26 cellular contexts compared by ENCODE assay signal in genomic region chr4:6967846-6968340, GRCh38.
"Had no signal": no experiment of that assay in that cellular context is flagged by ENCODE, and none has a peak within 500 bp of the region (broad histone marks: within the 10 kb centered on the region; RNA-seq: fewer than 3 reads in every experiment).

No MANE protein-coding gene starts in this region.

- H3K4me1 ChIP-seq: ascending aorta, foreskin keratinocyte, thyroid gland, vagina had no signal

- H3K36me3 ChIP-seq: brain microvascular endothelial cell, neural progenitor cell, thyroid gland had no signal

- H3K4me3 ChIP-seq: ascending aorta, esophagus muscularis mucosa, neural progenitor cell, stomach, thyroid gland, upper lobe of left lung, vagina had no signal

- H3K9me3 Mint-ChIP-seq: activated naive CD4-positive, alpha-beta T cell treated with anti-CD3 and anti-CD28 coated beads, Interleukin-2, amount 10 ng/mL, durations not matched to agents 7 days and 5 days; activated naive CD8-positive, alpha-beta T cell treated with anti-CD3 and anti-CD28 coated beads, Interleukin-2, amount 10 ng/mL, durations not matched to agents 7 days and 5 days; endodermal cell; mesothelial cell of epicardium; naive thymus-derived CD8-positive, alpha-beta T cell; neural progenitor cell; stimulated activated naive B cell treated with anti-CD40 and anti-IgM and Interleukin-4, amounts not matched to agents 10 μg/mL and 1 μg/mL and 100 μg/mL, for 72 hours; T-helper 2 cell treated with Interferon-gamma antibody and Interleukin-4, amounts not matched to agents 5 μg/mL and 100 μg/mL, for 36 hours had no signal

- H3K27ac Mint-ChIP-seq: activated CD4-positive, alpha-beta T cell treated with anti-CD3 and anti-CD28 coated beads for 36 hours; activated naive CD4-positive, alpha-beta T cell treated with anti-CD3 and anti-CD28 coated beads, Interleukin-2, amount 10 ng/mL, durations not matched to agents 7 days and 5 days; activated naive CD8-positive, alpha-beta T cell treated with anti-CD3 and anti-CD28 coated beads, Interleukin-2, amount 10 ng/mL, durations not matched to agents 7 days and 5 days; endodermal cell; mesothelial cell of epicardium; neural progenitor cell; T-helper 2 cell treated with Interferon-gamma antibody and Interleukin-4, amounts not matched to agents 5 μg/mL and 100 μg/mL, for 36 hours had no signal

- H3K4me2 ChIP-seq: neural progenitor cell had no signal

- ATAC-seq: activated CD4-positive, alpha-beta T cell treated with anti-CD3 and anti-CD28 coated beads for 36 hours; foreskin keratinocyte; left ventricle myocardium superior; naive thymus-derived CD8-positive, alpha-beta T cell; sciatic nerve; stimulated activated naive B cell treated with anti-CD40 and anti-IgM and Interleukin-4, amounts not matched to agents 10 μg/mL and 1 μg/mL and 100 μg/mL, for 72 hours had no signal

- H3K27me3 Mint-ChIP-seq: activated CD4-positive, alpha-beta T cell treated with anti-CD3 and anti-CD28 coated beads for 36 hours; activated naive CD4-positive, alpha-beta T cell treated with anti-CD3 and anti-CD28 coated beads, Interleukin-2, amount 10 ng/mL, durations not matched to agents 7 days and 5 days; activated naive CD8-positive, alpha-beta T cell treated with anti-CD3 and anti-CD28 coated beads, Interleukin-2, amount 10 ng/mL, durations not matched to agents 7 days and 5 days; naive thymus-derived CD8-positive, alpha-beta T cell; stimulated activated naive B cell treated with anti-CD40 and anti-IgM and Interleukin-4, amounts not matched to agents 10 μg/mL and 1 μg/mL and 100 μg/mL, for 72 hours had no signal

- H3K27ac ChIP-seq: ascending aorta, brain microvascular endothelial cell, esophagus muscularis mucosa, foreskin keratinocyte, neural progenitor cell, stomach, thyroid gland, upper lobe of left lung, vagina had no signal

- H3K9ac ChIP-seq: neural progenitor cell had no signal

- H3K4me3 Mint-ChIP-seq: activated CD4-positive, alpha-beta T cell treated with anti-CD3 and anti-CD28 coated beads for 36 hours; activated naive CD4-positive, alpha-beta T cell treated with anti-CD3 and anti-CD28 coated beads, Interleukin-2, amount 10 ng/mL, durations not matched to agents 7 days and 5 days; activated naive CD8-positive, alpha-beta T cell treated with anti-CD3 and anti-CD28 coated beads, Interleukin-2, amount 10 ng/mL, durations not matched to agents 7 days and 5 days; endodermal cell; mesothelial cell of epicardium; naive thymus-derived CD8-positive, alpha-beta T cell; neural progenitor cell; stimulated activated naive B cell treated with anti-CD40 and anti-IgM and Interleukin-4, amounts not matched to agents 10 μg/mL and 1 μg/mL and 100 μg/mL, for 72 hours; T-helper 2 cell treated with Interferon-gamma antibody and Interleukin-4, amounts not matched to agents 5 μg/mL and 100 μg/mL, for 36 hours had no signal

- DNase-seq: activated CD4-positive, alpha-beta T cell treated with anti-CD3 and anti-CD28 coated beads for 36 hours; activated CD4-positive, alpha-beta T cell treated with anti-CD3 and anti-CD28 coated beads, Interleukin-2, amount 50 U/mL, for 4 hours; activated CD4-positive, CD25-positive, alpha-beta regulatory T cell; activated effector memory CD4-positive, alpha-beta T cell treated with anti-CD3 and anti-CD28 coated beads, Interleukin-2, amount 50 U/mL, for 16 hours; activated naive CD4-positive, alpha-beta T cell treated with anti-CD3 and anti-CD28 coated beads, Interleukin-2, amount 10 ng/mL, durations not matched to agents 7 days and 5 days; activated naive CD8-positive, alpha-beta T cell treated with anti-CD3 and anti-CD28 coated beads, Interleukin-2, amount 10 ng/mL, durations not matched to agents 7 days and 5 days; brain microvascular endothelial cell; endodermal cell; foreskin keratinocyte; kidney glomerular epithelial cell; left ventricle myocardium superior; naive thymus-derived CD8-positive, alpha-beta T cell; small intestine; stimulated activated CD4-positive, alpha-beta T cell treated with anti-CD3 and anti-CD28 coated beads, Interleukin-4, amount 100 ng/mL, for 24 hours; stimulated activated naive B cell treated with anti-CD40 and anti-IgM and Interleukin-4, amounts not matched to agents 10 μg/mL and 1 μg/mL and 100 μg/mL, for 72 hours; stomach; T-helper 1 cell; thyroid gland; upper lobe of left lung had no signal

- H3K27me3 ChIP-seq: ascending aorta, brain microvascular endothelial cell, esophagus muscularis mucosa, foreskin keratinocyte, neural progenitor cell, stomach, thyroid gland, upper lobe of left lung, vagina had no signal

- H2AFZ ChIP-seq: neural progenitor cell had no signal

- H3K9me3 ChIP-seq: ascending aorta, esophagus muscularis mucosa, stomach, thyroid gland, upper lobe of left lung, vagina had no signal
